ENCODE assay signal across 21 cellular contexts in the genomic region with DNA sequence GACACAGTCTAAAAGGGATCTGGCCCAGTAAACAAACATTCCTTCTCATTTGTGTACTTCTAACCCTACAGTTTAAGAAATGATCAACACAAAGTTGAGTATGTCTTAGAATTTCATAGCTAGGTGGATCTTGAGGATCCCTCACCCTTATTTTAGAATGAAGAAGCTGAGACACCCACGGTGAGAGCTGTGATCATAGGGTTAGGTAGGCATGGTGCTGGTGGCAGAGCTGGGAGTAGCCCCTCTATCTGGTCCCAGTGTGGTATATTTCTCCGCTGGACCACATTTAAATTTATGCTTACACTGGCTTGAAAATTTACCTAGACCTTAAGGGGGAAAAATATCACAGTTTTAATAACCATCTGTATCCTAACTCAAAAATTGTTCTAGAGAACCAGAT. TPM values are rescaled to one million over a fixed set of nuclear protein-coding genes. Genes with fewer than 3 reads are reported as not detected.
DNase-seq lines count a peak whose midpoint lies in the region; ATAC-seq and TF ChIP-seq lines count a peak whose summit lies in the region.
"Had no signal": no experiment of that assay in that cellular context is flagged by ENCODE, and none has a peak within 500 bp of the region (broad histone marks: within the 10 kb centered on the region; RNA-seq: fewer than 3 reads in every experiment).

No MANE protein-coding gene starts in this region.

- no peak overlapping the region for H4K8ac ChIP-seq in H9 (replicated peaks; ENCODE audit: insufficient read length, low read depth, low read length)

- H4K20me1 ChIP-seq in H9 (ENCODE audit: control insufficient read depth, insufficient read depth, insufficient read length), result no peaks in the 10 kb centered on the region

- H3K4ac ChIP-seq in H9 (ENCODE audit: low read depth, low read length), result no peak overlapping the region

- H3K18ac ChIP-seq in H9 (ENCODE audit: insufficient read length, low read depth, low read length), result no peak overlapping the region

- no peak overlapping the region for H4K91ac ChIP-seq in H9 (ENCODE audit: insufficient read length, low read depth, low read length)

- H3K79me2 ChIP-seq in H9 (ENCODE audit: insufficient read depth, low read length), result no peaks in the 10 kb centered on the region

- WGBS in H9 (ENCODE audit: extremely low coverage, insufficient read length, low lambda C conversion rate), result no CpG with 5 or more reads among the region's 2 CpGs

- H4K5ac ChIP-seq in H9 (ENCODE audit: insufficient read length, low read depth, low read length), result no peak overlapping the region

- H3K9ac ChIP-seq in H9 (ENCODE audit: extremely low read depth, insufficient read length, low read length), result no peak overlapping the region

- H3K4me3 ChIP-seq in CD4-positive, CD25-positive, alpha-beta regulatory T cell (ENCODE audit: low read depth, low read length), result no peak overlapping the region
- H3K4me3 ChIP-seq in brain microvascular endothelial cell (ENCODE audit: low read depth, low read length), result no peak overlapping the region
- H3K4me3 ChIP-seq: adrenal gland, mucosa of descending colon, tibial artery had no signal

- H3K9me3 ChIP-seq in CD4-positive, CD25-positive, alpha-beta regulatory T cell (ENCODE audit: control insufficient read depth in 2 of 2, low read length in 2 of 2), result no peaks in the 10 kb centered on the region
- no peaks in the 10 kb centered on the region for H3K9me3 ChIP-seq in H9 (ENCODE audit: control insufficient read depth, low read depth, low read length)
- H3K9me3 ChIP-seq: adrenal gland, mucosa of descending colon, tibial artery had no signal

- no peak overlapping the region for H2AK5ac ChIP-seq in H9 (ENCODE audit: insufficient read length, low read length)

- no peaks in the 10 kb centered on the region for H3K23me2 ChIP-seq in H9 (ENCODE audit: insufficient read length, low read depth, low read length, poor library complexity, severe bottlenecking)

- H3K14ac ChIP-seq in H9 (ENCODE audit: insufficient read depth, low read length), result no peak overlapping the region

- no peak overlapping the region for H3K23ac ChIP-seq in H9 (ENCODE audit: insufficient read length, low read depth, low read length)

- no peak for DNase-seq in CD4-positive, CD25-positive, alpha-beta regulatory T cell
- no peak for DNase-seq in brain microvascular endothelial cell
- no peak for DNase-seq in osteocyte (ENCODE audit: extremely low spot score, unreplicated experiment)
- DNase-seq in RWPE1 (ENCODE audit: low spot score), result no peak
- DNase-seq in natural killer cell treated with Interleukin-12 subunit alpha and Interleukin-12 subunit beta and Interleukin-15 and Interleukin-18, amount 100 ng/mL, for 72 hours (ENCODE audit: low spot score), result no peak
- DNase-seq in H9, result no peak
- DNase-seq: activated CD4-positive, alpha-beta T cell treated with anti-CD3 and anti-CD28 coated beads, Interleukin-2, amount 10 ng/mL, durations not matched to agents 7 days and 5 days; adrenal gland; DMS79 treated with DMSO at 0.1 percent for 48 hours; head of caudate nucleus; mucosa of descending colon; NCI-H1105 treated with DMSO at 0.1 percent for 48 hours; NCI-H2107; NCI-H524 treated with DMSO at 0.1 percent for 48 hours; nucleus accumbens; right cardiac atrium; stimulated activated naive CD4-positive, alpha-beta T cell; tibial artery had no signal

- H3K36me3 ChIP-seq in CD4-positive, CD25-positive, alpha-beta regulatory T cell (ENCODE audit: control insufficient read depth, insufficient read depth, low read length), result peaks cover 45% of the 10 kb centered on the region
- peaks cover 51% of the 10 kb centered on the region for H3K36me3 ChIP-seq in brain microvascular endothelial cell (replicated peaks)

- no peaks in the 10 kb centered on the region for H3K79me1 ChIP-seq in H9 (ENCODE audit: insufficient read depth, low read depth, low read length, poor library complexity, severe bottlenecking)

- in situ Hi-C loops in brain microvascular endothelial cell (cut with HindIII; ENCODE audit: low pct_ligation_motif_present, low sequenced_read_pairs), result no loop called here

- H3K27ac ChIP-seq in CD4-positive, CD25-positive, alpha-beta regulatory T cell (ENCODE audit: insufficient read depth, low read length, poor library complexity, severe bottlenecking), result no peak overlapping the region
- peak overlapping the region; percentile 69 for H3K27ac ChIP-seq in brain microvascular endothelial cell
- H3K27ac ChIP-seq in RWPE1, result no peak overlapping the region
- H3K27ac ChIP-seq in H9 (ENCODE audit: insufficient read length, low read depth, low read length), result no peak overlapping the region
- H3K27ac ChIP-seq: tibial artery had no signal

- H2BK12ac ChIP-seq in H9 (ENCODE audit: insufficient read length, low read depth, low read length), result no peak overlapping the region

- no peak overlapping the region for H2BK5ac ChIP-seq in H9 (ENCODE audit: insufficient read length, low read length)

- no peak overlapping the region for H3K4me2 ChIP-seq in H9 (ENCODE audit: insufficient read depth, insufficient read length, low read length)

- no peak overlapping the region for H2BK20ac ChIP-seq in H9 (ENCODE audit: low read depth, low read length, poor library complexity, severe bottlenecking)

- no peak overlapping the region for H2AFZ ChIP-seq in H9 (ENCODE audit: low read length)

- H2BK15ac ChIP-seq in H9 (ENCODE audit: low read depth, low read length), result no peak overlapping the region

- peaks cover 16 to 49% (median 31%) of the 10 kb centered on the region in 4 donors for H3K4me1 Mint-ChIP-seq in CD4-positive, CD25-positive, alpha-beta regulatory T cell
- peaks cover 44% of the 10 kb centered on the region for H3K4me1 Mint-ChIP-seq in osteocyte (ENCODE audit: unreplicated experiment)
- H3K4me1 Mint-ChIP-seq in natural killer cell treated with Interleukin-12 subunit alpha and Interleukin-12 subunit beta and Interleukin-15 and Interleukin-18, amount 100 ng/mL, for 72 hours (ENCODE audit: low read depth in 2 of 2), result peaks cover 20 to 21% of the 10 kb centered on the region in 2 donors
- H3K4me1 Mint-ChIP-seq in H9, result peaks cover 0 to 5% of the 10 kb centered on the region in 2 experiments; a peak in 1 of 4 replicates

- H2BK120ac ChIP-seq in H9 (ENCODE audit: low read depth, low read length, poor library complexity, severe bottlenecking), result no peak overlapping the region

- H3K4me3 Mint-ChIP-seq in CD4-positive, CD25-positive, alpha-beta regulatory T cell, result no peak overlapping the region
- no peak overlapping the region for H3K4me3 Mint-ChIP-seq in osteocyte (ENCODE audit: unreplicated experiment)
- no peak overlapping the region for H3K4me3 Mint-ChIP-seq in natural killer cell treated with Interleukin-12 subunit alpha and Interleukin-12 subunit beta and Interleukin-15 and Interleukin-18, amount 100 ng/mL, for 72 hours
- H3K4me3 Mint-ChIP-seq in H9, result no peak overlapping the region
- H3K4me3 Mint-ChIP-seq: activated CD4-positive, alpha-beta T cell treated with anti-CD3 and anti-CD28 coated beads, Interleukin-2, amount 10 ng/mL, durations not matched to agents 7 days and 5 days had no signal

- no peak overlapping the region for H3T11ph ChIP-seq in H9 (ENCODE audit: low read length)

- H3K56ac ChIP-seq in H9 (ENCODE audit: insufficient read length, low read depth, low read length), result no peak overlapping the region

- peak; percentile 6 for TF ChIP-seq POLR2A in GM18505 (IDR thresholded peaks at IDR 0.05; ENCODE audit: borderline replicate concordance, extremely low read depth, insufficient read depth, insufficient read length)

- POLR2A ChIA-PET in RWPE1 (lab: Yijun Ruan, JAX; ENCODE audit: low non-redundant PET), result no interaction called here

- H3K36me3 Mint-ChIP-seq in CD4-positive, CD25-positive, alpha-beta regulatory T cell, result peaks cover 29% of the 10 kb centered on the region
- peaks cover 60% of the 10 kb centered on the region for H3K36me3 Mint-ChIP-seq in osteocyte (ENCODE audit: unreplicated experiment)
- H3K36me3 Mint-ChIP-seq in natural killer cell treated with Interleukin-12 subunit alpha and Interleukin-12 subunit beta and Interleukin-15 and Interleukin-18, amount 100 ng/mL, for 72 hours, result peaks cover 18% of the 10 kb centered on the region
- peaks cover 5 to 30% (median 19%) of the 10 kb centered on the region in 3 experiments; a peak in 6 of 7 replicates for H3K36me3 Mint-ChIP-seq in H9 (ENCODE audit: insufficient read depth in 1 of 3, low read depth in 3 of 3)

- H3K9me3 Mint-ChIP-seq in CD4-positive, CD25-positive, alpha-beta regulatory T cell, result peaks cover 0 to 2% (median 0%) of the 10 kb centered on the region in 7 donors
- H3K9me3 Mint-ChIP-seq in osteocyte (ENCODE audit: unreplicated experiment) (no peaks in the 10 kb centered on the region), H9 (no peaks in the 10 kb centered on the region)
- H3K9me3 Mint-ChIP-seq in natural killer cell treated with Interleukin-12 subunit alpha and Interleukin-12 subunit beta and Interleukin-15 and Interleukin-18, amount 100 ng/mL, for 72 hours, result no peaks in the 10 kb centered on the region

- no peaks in the 10 kb centered on the region for H3K27me3 ChIP-seq in CD4-positive, CD25-positive, alpha-beta regulatory T cell (ENCODE audit: control insufficient read depth, insufficient read depth, low read length)
- no peaks in the 10 kb centered on the region for H3K27me3 ChIP-seq in brain microvascular endothelial cell (replicated peaks)
- no peaks in the 10 kb centered on the region for H3K27me3 ChIP-seq in H9 (ENCODE audit: insufficient read depth, low read length)
- H3K27me3 ChIP-seq: adrenal gland, tibial artery had no signal

- TF ChIP-seq CTCF in brain microvascular endothelial cell (IDR thresholded peaks at IDR 0.05; ENCODE audit: low read depth, low read length, missing control alignments) (no peak), osteocyte (IDR thresholded peaks at IDR 0.05) (no peak), RWPE1 (conservative IDR thresholded peaks at IDR 0.05; ENCODE audit: low read depth) (no peak), H9 (conservative IDR thresholded peaks at IDR 0.05) (no peak)

- peaks cover 21% of the 10 kb centered on the region for H3K4me1 ChIP-seq in CD4-positive, CD25-positive, alpha-beta regulatory T cell (ENCODE audit: control insufficient read depth, insufficient read depth, low read length, poor library complexity, severe bottlenecking)
- no peaks in the 10 kb centered on the region for H3K4me1 ChIP-seq in H9 (ENCODE audit: insufficient read depth, low read length)
- H3K4me1 ChIP-seq: tibial artery had no signal

- CTCF ChIA-PET in RWPE1 (lab: Yijun Ruan, JAX), result interaction anchor here (0.6 to 0.7 kb wide), 2 partner anchors 14 to 211 kb away, joined by 3 to 4 read pairs; no protein-coding TSS in a partner anchor

- peak overlapping the region in 2 of 3 donors; percentile 59 to 71 for H3K27ac Mint-ChIP-seq in CD4-positive, CD25-positive, alpha-beta regulatory T cell
- H3K27ac Mint-ChIP-seq in osteocyte (ENCODE audit: unreplicated experiment) (peak overlapping the region; percentile 56), H9 (no peak overlapping the region)
- peak overlapping the region in 1 of 2 donors; percentile 24 for H3K27ac Mint-ChIP-seq in natural killer cell treated with Interleukin-12 subunit alpha and Interleukin-12 subunit beta and Interleukin-15 and Interleukin-18, amount 100 ng/mL, for 72 hours
- H3K27ac Mint-ChIP-seq: activated CD4-positive, alpha-beta T cell treated with anti-CD3 and anti-CD28 coated beads, Interleukin-2, amount 10 ng/mL, durations not matched to agents 7 days and 5 days had no signal

- H3K27me3 Mint-ChIP-seq in CD4-positive, CD25-positive, alpha-beta regulatory T cell, result no peaks in the 10 kb centered on the region
- H3K27me3 Mint-ChIP-seq in osteocyte (ENCODE audit: unreplicated experiment), result no peaks in the 10 kb centered on the region
- H3K27me3 Mint-ChIP-seq in natural killer cell treated with Interleukin-12 subunit alpha and Interleukin-12 subunit beta and Interleukin-15 and Interleukin-18, amount 100 ng/mL, for 72 hours, result no peaks in the 10 kb centered on the region
- no peaks in the 10 kb centered on the region for H3K27me3 Mint-ChIP-seq in H9 (ENCODE audit: low read depth)
- H3K27me3 Mint-ChIP-seq: activated CD4-positive, alpha-beta T cell treated with anti-CD3 and anti-CD28 coated beads, Interleukin-2, amount 10 ng/mL, durations not matched to agents 7 days and 5 days had no signal

- no peak for ATAC-seq in CD4-positive, CD25-positive, alpha-beta regulatory T cell (ENCODE audit: low read depth in 2 of 2)
- no peak for ATAC-seq in GM18505 (IDR thresholded peaks at IDR 0.05; ENCODE audit: unreplicated experiment)
- ATAC-seq in natural killer cell treated with Interleukin-12 subunit alpha and Interleukin-12 subunit beta and Interleukin-15 and Interleukin-18, amount 100 ng/mL, for 72 hours, result no peak
- ATAC-seq in GM18511 (IDR thresholded peaks at IDR 0.05; ENCODE audit: unreplicated experiment), result no peak
- ATAC-seq: HepG2, right cardiac atrium had no signal

RNA-seq across cellular contexts. Expression of a gene that starts 39.8 kb away (rescaled TPM):
- total RNA-seq in CD4-positive, CD25-positive, alpha-beta regulatory T cell, result 39.6 TPM
- polyA plus RNA-seq in CD4-positive, CD25-positive, alpha-beta regulatory T cell, result 10 to 100 TPM; 17.1 to 24.2 (median 21.3) TPM
- 70.4 and 79.2 TPM in 2 replicates for total RNA-seq in osteocyte
- total RNA-seq in natural killer cell treated with Interleukin-12 subunit alpha and Interleukin-12 subunit beta and Interleukin-15 and Interleukin-18, amount 100 ng/mL, for 72 hours, result 10 to 100 TPM; 14.8 to 19.0 TPM
- 23.3 and 23.8 TPM in 2 replicates for total RNA-seq in H9 (2021)

Comparison
In these comparisons a context has a peak if more than half of its experiments do, and no peak if none do; other contexts are left out.
1. H3K27ac Mint-ChIP-seq: peak in CD4-positive, CD25-positive, alpha-beta regulatory T cell (2 of 3) and osteocyte (single experiment); none in H9 (0 of 3).